12 cellular contexts compared by ENCODE assay signal in the genomic region with DNA sequence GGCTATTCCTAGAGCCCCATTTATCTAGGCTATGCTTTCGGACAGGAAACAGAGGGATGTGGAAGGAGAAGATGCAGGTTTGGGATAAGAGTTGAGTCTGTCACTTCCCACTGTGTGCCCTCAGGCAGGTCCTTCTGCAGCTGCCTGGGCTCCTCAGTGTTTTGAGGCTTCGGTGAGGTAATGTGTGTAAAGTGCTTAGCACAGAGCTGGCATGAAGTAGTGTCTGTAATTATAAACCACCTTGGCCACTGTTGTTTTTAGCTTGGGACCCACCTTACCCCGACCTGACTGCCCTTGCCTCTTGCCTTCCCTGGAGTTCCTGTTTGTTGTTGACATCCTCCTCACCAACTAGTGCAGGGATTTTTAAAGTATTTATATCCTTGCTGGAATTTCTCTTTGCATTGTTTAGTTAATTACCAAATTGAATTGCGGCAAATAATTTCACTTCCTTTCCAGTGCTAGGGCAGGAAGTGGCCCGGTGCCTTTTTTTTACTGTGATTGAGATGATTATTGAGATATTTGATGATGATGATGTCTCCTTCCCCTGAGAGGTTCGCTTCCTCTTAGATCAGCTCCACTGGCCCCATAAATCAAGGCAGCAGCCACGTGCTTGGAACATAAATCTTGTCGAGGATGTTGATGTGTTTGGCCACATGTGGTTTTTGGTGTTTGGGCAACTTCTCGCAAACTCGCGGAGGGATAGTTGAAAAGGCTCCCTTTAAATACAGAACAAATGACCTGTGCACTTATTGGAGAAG. TPM values are rescaled to one million over a fixed set of nuclear protein-coding genes. Genes with fewer than 3 reads are reported as not detected.
DNase-seq lines count a peak whose midpoint lies in the region; ATAC-seq, FAIRE-seq and TF ChIP-seq lines count a peak whose summit lies in the region.
"Had no signal": no experiment of that assay in that cellular context is flagged by ENCODE, and none has a peak within 500 bp of the region (broad histone marks: within the 10 kb centered on the region; RNA-seq: fewer than 3 reads in every experiment).

No MANE protein-coding gene starts in this region.

- H3K9me3 ChIP-seq in A549 = no peaks in the 10 kb centered on the region
- no peaks in the 10 kb centered on the region for H3K9me3 ChIP-seq in T-helper 17 cell (ENCODE audit: control insufficient read depth, low read length, poor library complexity, severe bottlenecking)

- no peak for TF ChIP-seq POLR2A in A549 (IDR thresholded peaks at IDR 0.05; ENCODE audit: low read length)

- no peak overlapping the region for H3K4me3 ChIP-seq in A549

- peak overlapping the region; percentile 61 for H3K27ac Mint-ChIP-seq in T-helper 17 cell
- H3K27ac Mint-ChIP-seq in natural killer cell treated with Interleukin-12 subunit alpha and Interleukin-12 subunit beta and Interleukin-15 and Interleukin-18, amount 100 ng/mL, for 72 hours = no peak overlapping the region
- H3K27ac Mint-ChIP-seq: activated naive CD8-positive, alpha-beta T cell had no signal

- H3K4me2 ChIP-seq in A549 = peak overlapping the region; percentile 69

- peaks cover 11% of the 10 kb centered on the region for H3K4me1 Mint-ChIP-seq in T-helper 17 cell
- H3K4me1 Mint-ChIP-seq in natural killer cell treated with Interleukin-12 subunit alpha and Interleukin-12 subunit beta and Interleukin-15 and Interleukin-18, amount 100 ng/mL, for 72 hours (ENCODE audit: low read depth in 2 of 2) = peaks cover 10 to 13% of the 10 kb centered on the region in 2 donors

- H3K4me1 ChIP-seq in A549 = peaks cover 32% of the 10 kb centered on the region

- H3K27ac ChIP-seq in A549 = peak overlapping the region in 1 of 2 experiments; percentile 73; a peak in 3 of 6 replicates
- H3K27ac ChIP-seq: C4-2B had no signal

- POLR2A ChIA-PET in A549 (lab: Yijun Ruan, JAX) = no interaction called here

- DNase-seq in A549 (ENCODE audit: low read depth in 1 of 2, low spot score in 1 of 2) (no peak), HT-29 (ENCODE audit: low spot score) (peak; percentile 35), T-helper 17 cell (no peak), left kidney (ENCODE audit: low read depth, low spot score) (peak; percentile 71), NCI-H1436 (lab: John Stamatoyannopoulos, UW) (no peak), UCSD-AML1 (lab: John Stamatoyannopoulos, UW; ENCODE audit: unreplicated experiment) (no peak), HPDE6-E6E7 (ENCODE audit: extremely low spot score) (no peak)
- DNase-seq in natural killer cell treated with Interleukin-12 subunit alpha and Interleukin-12 subunit beta and Interleukin-15 and Interleukin-18, amount 100 ng/mL, for 72 hours (ENCODE audit: low spot score) = no peak
- DNase-seq: NCI-H524; stimulated activated naive CD4-positive, alpha-beta T cell treated with Interleukin-2 at 50 U/mL for 16 hours had no signal

- H3K27me3 Mint-ChIP-seq in T-helper 17 cell = peaks cover 68% of the 10 kb centered on the region
- H3K27me3 Mint-ChIP-seq in natural killer cell treated with Interleukin-12 subunit alpha and Interleukin-12 subunit beta and Interleukin-15 and Interleukin-18, amount 100 ng/mL, for 72 hours = peaks cover 28 to 47% of the 10 kb centered on the region in 2 donors

- ATAC-seq in A549 (no peak), T-helper 17 cell (no peak)
- no peak for ATAC-seq in natural killer cell treated with Interleukin-12 subunit alpha and Interleukin-12 subunit beta and Interleukin-15 and Interleukin-18, amount 100 ng/mL, for 72 hours

- TF ChIP-seq RAD21 in A549 (conservative IDR thresholded peaks at IDR 0.05 in 1 of 2, IDR thresholded peaks at IDR 0.05 in 1 of 2) = no peak

- 69% methylated on average over 11 of the region's 11 CpGs for WGBS in A549 (ENCODE audit: missing lambda C conversion rate)

- no peak for FAIRE-seq in A549 (lab: Jason Lieb, UNC)

- CTCF ChIA-PET in A549 (lab: Yijun Ruan, JAX) = interaction anchor here (0.9 to 3.6 kb wide), 5 partner anchors 8 to 67 kb away, joined by 3 to 15 read pairs (median 4); no protein-coding TSS in a partner anchor

- no peak for TF ChIP-seq CTCF in A549 (IDR thresholded peaks at IDR 0.05)

- H3K4me3 Mint-ChIP-seq in T-helper 17 cell = no peak overlapping the region
- no peak overlapping the region for H3K4me3 Mint-ChIP-seq in natural killer cell treated with Interleukin-12 subunit alpha and Interleukin-12 subunit beta and Interleukin-15 and Interleukin-18, amount 100 ng/mL, for 72 hours
- H3K4me3 Mint-ChIP-seq: activated naive CD8-positive, alpha-beta T cell had no signal

- no peaks in the 10 kb centered on the region for H3K36me3 Mint-ChIP-seq in T-helper 17 cell (ENCODE audit: low read depth)
- no peaks in the 10 kb centered on the region for H3K36me3 Mint-ChIP-seq in natural killer cell treated with Interleukin-12 subunit alpha and Interleukin-12 subunit beta and Interleukin-15 and Interleukin-18, amount 100 ng/mL, for 72 hours
- H3K36me3 Mint-ChIP-seq: activated naive CD8-positive, alpha-beta T cell had no signal

- no peak for TF ChIP-seq EP300 in A549 (IDR thresholded peaks at IDR 0.05)

- H3K9me3 Mint-ChIP-seq in natural killer cell treated with Interleukin-12 subunit alpha and Interleukin-12 subunit beta and Interleukin-15 and Interleukin-18, amount 100 ng/mL, for 72 hours = no peaks in the 10 kb centered on the region

TF ChIP-seq in A549, 52 proteins besides CTCF, POLR2A, EP300 and RAD21 (continues in another document):
- TF ChIP-seq, protein P1, sequence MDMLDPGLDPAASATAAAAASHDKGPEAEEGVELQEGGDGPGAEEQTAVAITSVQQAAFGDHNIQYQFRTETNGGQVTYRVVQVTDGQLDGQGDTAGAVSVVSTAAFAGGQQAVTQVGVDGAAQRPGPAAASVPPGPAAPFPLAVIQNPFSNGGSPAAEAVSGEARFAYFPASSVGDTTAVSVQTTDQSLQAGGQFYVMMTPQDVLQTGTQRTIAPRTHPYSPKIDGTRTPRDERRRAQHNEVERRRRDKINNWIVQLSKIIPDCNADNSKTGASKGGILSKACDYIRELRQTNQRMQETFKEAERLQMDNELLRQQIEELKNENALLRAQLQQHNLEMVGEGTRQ (IDR thresholded peaks at IDR 0.05) = no peak
- TF ChIP-seq HEYL (CRISPR knock-in tag; IDR thresholded peaks at IDR 0.05) (no peak), PHF8 (IDR thresholded peaks at IDR 0.05; ENCODE audit: borderline replicate concordance, low read depth) (no peak), CHD2 (IDR thresholded peaks at IDR 0.05; ENCODE audit: low read length, partially characterized antibody) (no peak), FOSB (CRISPR knock-in tag; IDR thresholded peaks at IDR 0.05) (no peak), ZFP36 (IDR thresholded peaks at IDR 0.05; ENCODE audit: borderline replicate concordance, partially characterized antibody) (no peak), HOXA7 (CRISPR knock-in tag; IDR thresholded peaks at IDR 0.05) (no peak), RCOR1 (IDR thresholded peaks at IDR 0.05; ENCODE audit: low read depth, low read length) (no peak), CBX8 (IDR thresholded peaks at IDR 0.05) (no peak), JUNB (IDR thresholded peaks at IDR 0.05) (no peak), GATA3 (IDR thresholded peaks at IDR 0.05; ENCODE audit: borderline replicate concordance) (no peak)
- TF ChIP-seq, protein P2, sequence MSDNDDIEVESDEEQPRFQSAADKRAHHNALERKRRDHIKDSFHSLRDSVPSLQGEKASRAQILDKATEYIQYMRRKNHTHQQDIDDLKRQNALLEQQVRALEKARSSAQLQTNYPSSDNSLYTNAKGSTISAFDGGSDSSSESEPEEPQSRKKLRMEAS (IDR thresholded peaks at IDR 0.05) = no peak
- TF ChIP-seq, protein P3, sequence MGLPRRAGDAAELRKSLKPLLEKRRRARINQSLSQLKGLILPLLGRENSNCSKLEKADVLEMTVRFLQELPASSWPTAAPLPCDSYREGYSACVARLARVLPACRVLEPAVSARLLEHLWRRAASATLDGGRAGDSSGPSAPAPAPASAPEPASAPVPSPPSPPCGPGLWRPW (IDR thresholded peaks at IDR 0.05) = no peak
- TF ChIP-seq, protein P4, sequence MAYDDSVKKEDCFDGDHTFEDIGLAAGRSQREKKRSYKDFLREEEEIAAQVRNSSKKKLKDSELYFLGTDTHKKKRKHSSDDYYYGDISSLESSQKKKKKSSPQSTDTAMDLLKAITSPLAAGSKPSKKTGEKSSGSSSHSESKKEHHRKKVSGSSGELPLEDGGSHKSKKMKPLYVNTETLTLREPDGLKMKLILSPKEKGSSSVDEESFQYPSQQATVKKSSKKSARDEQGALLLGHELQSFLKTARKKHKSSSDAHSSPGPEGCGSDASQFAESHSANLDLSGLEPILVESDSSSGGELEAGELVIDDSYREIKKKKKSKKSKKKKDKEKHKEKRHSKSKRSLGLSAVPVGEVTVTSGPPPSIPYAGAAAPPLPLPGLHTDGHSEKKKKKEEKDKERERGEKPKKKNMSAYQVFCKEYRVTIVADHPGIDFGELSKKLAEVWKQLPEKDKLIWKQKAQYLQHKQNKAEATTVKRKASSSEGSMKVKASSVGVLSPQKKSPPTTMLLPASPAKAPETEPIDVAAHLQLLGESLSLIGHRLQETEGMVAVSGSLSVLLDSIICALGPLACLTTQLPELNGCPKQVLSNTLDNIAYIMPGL (CRISPR knock-in tag; IDR thresholded peaks at IDR 0.05; ENCODE audit: borderline replicate concordance) = no peak

RNA-seq across cellular contexts. Expression of a gene that starts 38.2 kb away (rescaled TPM):
- polyA plus RNA-seq in A549 (2011; rRNA removed) = 9.4 and 9.7 TPM in 2 replicates
- polyA plus RNA-seq in A549 (2012; cell fraction: cytosol; rRNA removed) = 7.7 and 11.9 TPM in 2 replicates
- 13.1 and 17.3 TPM in 2 replicates for polyA plus RNA-seq in A549 (2012; cell fraction: nucleus; rRNA removed)
- polyA plus RNA-seq in A549 (2017; fragmentation: RNase III; extraction: RNeasy Plus Mini Kit Qiagen cat#74134 plus additional on column Dnase treatment) = 12.8 to 13.9 TPM (median 13.2 TPM) in 3 replicates
- polyA minus RNA-seq in A549 (2011; rRNA and poly(A)+ RNA removed) = 22.4 and 25.6 TPM in 2 replicates
- total RNA-seq in HT-29 (2014; rRNA removed; shearing (Covaris generic)) = 47.4 and 58.1 TPM in 2 replicates
- total RNA-seq in T-helper 17 cell = not detected
- total RNA-seq in natural killer cell treated with Interleukin-12 subunit alpha and Interleukin-12 subunit beta and Interleukin-15 and Interleukin-18, amount 100 ng/mL, for 72 hours = under 1 TPM; 0.07 to 0.53 TPM

Comparison
In these comparisons a context has a peak if more than half of its experiments do, and no peak if none do; other contexts are left out.
1. DNase-seq: peak in HT-29 (single experiment) and left kidney (single experiment); none in A549 (0 of 2), T-helper 17 cell (0 of 3), NCI-H1436 (single experiment), natural killer cell treated with Interleukin-12 subunit alpha and Interleukin-12 subunit beta and Interleukin-15 and Interleukin-18, amount 100 ng/mL, for 72 hours (single experiment), UCSD-AML1 (single experiment) and HPDE6-E6E7 (single experiment).
2. RNA of a gene that starts 38.2 kb away (total RNA-seq): 47.4 to 58.1 TPM in HT-29; 0.07 to 0.53 TPM in natural killer cell treated with Interleukin-12 subunit alpha and Interleukin-12 subunit beta and Interleukin-15 and Interleukin-18, amount 100 ng/mL, for 72 hours and not detected in T-helper 17 cell; every median in the first group is over 10 times any median in the second.